8 cellular contexts compared by ENCODE assay signal in the genomic region with DNA sequence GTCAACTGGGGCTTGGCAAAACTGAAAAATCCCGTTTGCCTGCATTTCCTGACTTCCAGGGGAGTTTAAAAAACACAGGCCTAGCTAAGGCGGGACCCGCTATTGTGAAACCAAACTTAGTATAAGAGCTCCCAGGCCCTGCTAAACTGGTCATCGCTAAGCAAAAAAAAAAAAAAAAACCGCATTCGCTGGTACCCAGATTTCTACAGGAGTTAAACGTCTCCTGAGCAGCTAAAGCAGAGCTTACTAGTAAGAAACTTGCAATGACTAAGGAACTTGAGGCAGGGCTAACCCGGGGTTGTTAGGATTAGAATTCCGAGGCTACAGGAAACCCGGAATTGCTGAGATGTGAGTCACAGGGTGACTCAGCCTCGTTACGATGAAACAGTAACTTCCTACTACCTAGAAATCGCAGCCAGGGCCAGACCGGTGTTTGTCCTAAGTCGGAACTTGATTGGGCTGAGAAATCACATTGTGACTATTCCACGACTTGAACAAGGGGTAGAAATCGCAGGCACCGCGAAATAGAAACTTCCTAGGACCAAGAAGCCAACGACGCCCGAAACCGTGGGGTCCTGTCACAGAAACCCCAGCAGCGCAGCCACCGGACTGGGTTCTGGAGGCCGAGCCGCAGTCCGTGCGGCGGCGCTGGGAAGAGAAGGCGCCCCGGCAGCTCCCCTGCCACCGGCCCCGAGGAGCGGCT.
A peak's percentile ranks its signal among the peaks of the same experiment; 100 is the strongest.
DNase-seq lines count a peak whose midpoint lies in the region; ATAC-seq lines count a peak whose summit lies in the region.

No MANE protein-coding gene starts in this region.

- peaks cover 27 to 28% of the 10 kb centered on the region in 2 donors for H3K27me3 ChIP-seq in mucosa of rectum (ENCODE audit: control insufficient read depth in 2 of 2, insufficient read depth in 2 of 2, low read length in 2 of 2)

- H3K9ac ChIP-seq in mucosa of rectum (ENCODE audit: low read depth in 1 of 2, low read length in 2 of 2) = peak overlapping the region; percentile 71 to 83

- H3K4me1 ChIP-seq in mucosa of rectum (ENCODE audit: control insufficient read depth in 2 of 2, insufficient read depth in 2 of 2, low read length in 2 of 2) = peaks cover 12 to 29% of the 10 kb centered on the region in 2 donors

- DNase-seq in NCI-H345 (lab: John Stamatoyannopoulos, UW) (peak; percentile 36), NCI-H345 treated with DMSO at 0.1 percent for 48 hours (lab: John Stamatoyannopoulos, UW; ENCODE audit: unreplicated experiment) (no peak), NCI-H524 treated with DMSO at 0.1 percent for 48 hours (lab: John Stamatoyannopoulos, UW) (peak; percentile 19)
- peak; percentile 86 for DNase-seq in activated CD4-positive, alpha-beta memory T cell treated with anti-CD3 and anti-CD28 coated beads for 36 hours
- DNase-seq in effector memory CD8-positive, alpha-beta T cell = peak; percentile 52 to 62 (median 55)
- peak; percentile 70 for DNase-seq in stimulated activated naive CD8-positive, alpha-beta T cell treated with anti-CD3 and anti-CD28 coated beads, Interleukin-15, Interleukin-2, amounts not matched to agents 100 U/mL and 50 U/mL, for 24 hours

- no peaks in the 10 kb centered on the region for H3K36me3 ChIP-seq in mucosa of rectum (ENCODE audit: control insufficient read depth in 2 of 2, insufficient read depth in 2 of 2, low read length in 2 of 2)

- peaks cover 10% of the 10 kb centered on the region for H3K36me3 Mint-ChIP-seq in activated CD4-positive, alpha-beta memory T cell treated with anti-CD3 and anti-CD28 coated beads for 36 hours
- H3K36me3 Mint-ChIP-seq in effector memory CD8-positive, alpha-beta T cell (ENCODE audit: insufficient read depth) = peaks cover 60% of the 10 kb centered on the region

- H3K4me3 Mint-ChIP-seq in activated CD4-positive, alpha-beta memory T cell treated with anti-CD3 and anti-CD28 coated beads for 36 hours = peak overlapping the region; percentile 94
- H3K4me3 Mint-ChIP-seq in effector memory CD8-positive, alpha-beta T cell = peak overlapping the region; percentile 95

- POLR2A ChIA-PET in activated CD4-positive, alpha-beta memory T cell treated with anti-CD3 and anti-CD28 coated beads for 36 hours (lab: Charles Lee) = interaction anchor here (1.0 to 5.8 kb wide), 14 partner anchors 39 to 533 kb away, joined by 3 to 73 read pairs (median 8); a partner anchor contains a TSS

- peak overlapping the region; percentile 39 to 82 for H3K4me3 ChIP-seq in mucosa of rectum (ENCODE audit: low read length in 2 of 2)

- peaks cover 0 to 5% of the 10 kb centered on the region in 2 donors for H3K9me3 ChIP-seq in mucosa of rectum (ENCODE audit: control insufficient read depth in 2 of 2, low read length in 2 of 2)

- no peaks in the 10 kb centered on the region for H3K27me3 Mint-ChIP-seq in activated CD4-positive, alpha-beta memory T cell treated with anti-CD3 and anti-CD28 coated beads for 36 hours
- H3K27me3 Mint-ChIP-seq in effector memory CD8-positive, alpha-beta T cell = no peaks in the 10 kb centered on the region

- peaks cover 16% of the 10 kb centered on the region for H3K9me3 Mint-ChIP-seq in activated CD4-positive, alpha-beta memory T cell treated with anti-CD3 and anti-CD28 coated beads for 36 hours
- no peaks in the 10 kb centered on the region for H3K9me3 Mint-ChIP-seq in effector memory CD8-positive, alpha-beta T cell

- H3K4me1 Mint-ChIP-seq in activated CD4-positive, alpha-beta memory T cell treated with anti-CD3 and anti-CD28 coated beads for 36 hours (ENCODE audit: low read depth) = peaks cover 30% of the 10 kb centered on the region
- peaks cover 21 to 31% of the 10 kb centered on the region in 2 donors for H3K4me1 Mint-ChIP-seq in effector memory CD8-positive, alpha-beta T cell (ENCODE audit: low read depth in 2 of 2)

- CTCF ChIA-PET in activated CD4-positive, alpha-beta memory T cell treated with anti-CD3 and anti-CD28 coated beads for 36 hours (lab: Charles Lee) = interaction anchor here (0.6 to 6.9 kb wide), 13 partner anchors 10 to 171 kb away, joined by 3 to 84 read pairs (median 8); no protein-coding TSS in a partner anchor

- intact Hi-C loops in activated CD4-positive, alpha-beta memory T cell treated with anti-CD3 and anti-CD28 coated beads for 36 hours (cut with micrococcal nuclease) = loop anchor here (1.0 to 5.0 kb wide), 11 partner anchors 41 to 607 kb away; a partner anchor contains a TSS

- peak; percentile 37 for ATAC-seq in HG02973 (IDR thresholded peaks at IDR 0.05; ENCODE audit: unreplicated experiment)
- ATAC-seq in effector memory CD8-positive, alpha-beta T cell (replicated peaks) = peak; percentile 28
- ATAC-seq in stimulated activated naive CD8-positive, alpha-beta T cell treated with anti-CD3 and anti-CD28 coated beads, Interleukin-15, Interleukin-2, amounts not matched to agents 100 U/mL and 50 U/mL, for 24 hours = peak; percentile 63

- H3K27ac Mint-ChIP-seq in activated CD4-positive, alpha-beta memory T cell treated with anti-CD3 and anti-CD28 coated beads for 36 hours = peak overlapping the region; percentile 91
- H3K27ac Mint-ChIP-seq in effector memory CD8-positive, alpha-beta T cell = peak overlapping the region; percentile 100

- peak overlapping the region; percentile 82 to 94 for H3K27ac ChIP-seq in mucosa of rectum (ENCODE audit: low read depth in 2 of 2, low read length in 2 of 2)
